Comparison of ENCODE assay signal across 19 cellular contexts in genomic region chr12:121814429-121815119, GRCh38. TPM values are rescaled to one million over a fixed set of nuclear protein-coding genes. Genes with fewer than 3 reads are reported as not detected.
DNase-seq lines count a peak whose midpoint lies in the region; ATAC-seq and TF ChIP-seq lines count a peak whose summit lies in the region.
"Had no signal": no experiment of that assay in that cellular context is flagged by ENCODE, and none has a peak within 500 bp of the region (broad histone marks: within the 10 kb centered on the region; RNA-seq: fewer than 3 reads in every experiment).

No MANE protein-coding gene starts in this region.

- intact Hi-C loops in CD4-positive, alpha-beta T cell (cut with DNase I, micrococcal nuclease): loop anchor here in 1 of 2 experiments (5.0 kb wide), 1 partner anchor 73 kb away; the partner anchor contains the start of gene PSMD9
- intact Hi-C loops in right lobe of liver (cut with DNase I): loop anchor here in 1 of 2 donors (10.0 kb wide), 1 partner anchor 80 kb away; no protein-coding TSS in a partner anchor
- intact Hi-C loops in posterior vena cava (cut with DNase I): loop anchor here in 1 of 2 donors (5.0 kb wide), 1 partner anchor 37 kb away; no protein-coding TSS in a partner anchor

- H3K27ac Mint-ChIP-seq in CD4-positive, alpha-beta T cell: no peak overlapping the region
- H3K27ac Mint-ChIP-seq in GM23338: no peak overlapping the region

- no peak overlapping the region for H2AFZ ChIP-seq in GM23338

- no peaks in the 10 kb centered on the region for H3K9me3 ChIP-seq in CD4-positive, alpha-beta T cell (ENCODE audit: control insufficient read depth, low read length)
- H3K9me3 ChIP-seq in RWPE2 (ENCODE audit: severe bottlenecking) (no peaks in the 10 kb centered on the region), right lobe of liver (no peaks in the 10 kb centered on the region)
- H3K9me3 ChIP-seq: SJCRH30 had no signal

- H3K9me2 ChIP-seq in GM23338 (ENCODE audit: insufficient read depth): no peaks in the 10 kb centered on the region

- H3K4me2 ChIP-seq in GM23338: no peak overlapping the region

- H3K4me1 Mint-ChIP-seq in CD4-positive, alpha-beta T cell (ENCODE audit: low read depth): peaks cover 43% of the 10 kb centered on the region
- peaks cover 19% of the 10 kb centered on the region for H3K4me1 Mint-ChIP-seq in GM23338

- no peaks in the 10 kb centered on the region for H3K27me3 Mint-ChIP-seq in CD4-positive, alpha-beta T cell
- peaks cover 24% of the 10 kb centered on the region for H3K27me3 Mint-ChIP-seq in GM23338 (ENCODE audit: insufficient read depth, low read depth, poor library complexity)

- peaks cover 69% of the 10 kb centered on the region for H3K36me3 ChIP-seq in RWPE2 (ENCODE audit: low read depth)
- H3K36me3 ChIP-seq in right lobe of liver: peaks cover 7 to 66% (median 38%) of the 10 kb centered on the region in 4 donors
- peaks cover 3% of the 10 kb centered on the region; the same call in 1 of the 2 replicates for H3K36me3 ChIP-seq in GM23338 (ENCODE audit: insufficient read depth)

- H3K4me1 ChIP-seq in RWPE2 (ENCODE audit: insufficient read depth, poor library complexity, severe bottlenecking): peaks cover 9% of the 10 kb centered on the region
- H3K4me1 ChIP-seq in right lobe of liver: peaks cover 0 to 33% (median 15%) of the 10 kb centered on the region in 4 donors
- H3K4me1 ChIP-seq in GM23338 (ENCODE audit: insufficient read depth): peaks cover 21% of the 10 kb centered on the region

- no peaks in the 10 kb centered on the region for H3K9me3 Mint-ChIP-seq in CD4-positive, alpha-beta T cell
- no peaks in the 10 kb centered on the region for H3K9me3 Mint-ChIP-seq in GM23338
- H3K9me3 Mint-ChIP-seq: CD14-positive monocyte had no signal

- no peak for DNase-seq in CD4-positive, alpha-beta T cell
- DNase-seq in RWPE2 (ENCODE audit: low spot score) (peak; percentile 58), right lobe of liver (peak in 2 of 3 donors; percentile 27 to 58), posterior vena cava (ENCODE audit: low spot score) (peak; percentile 81), GM23338 (ENCODE audit: low spot score) (no peak), DMS 273 treated with DMSO at 0.1 percent for 48 hours (lab: John Stamatoyannopoulos, UW) (no peak), T1000 (lab: John Stamatoyannopoulos, UW) (no peak), cerebellum (ENCODE audit: low spot score) (no peak)
- DNase-seq: KBM-7, MV-4-11, NCI-H187, NCI-H2107, NCI-H510A, NCI-H748 treated with DMSO at 0.1 percent for 48 hours, OCI-M1, SJCRH30 had no signal

- TF ChIP-seq CTCF in CD4-positive, alpha-beta T cell (IDR thresholded peaks at IDR 0.05): no peak
- TF ChIP-seq CTCF in RWPE2 (IDR thresholded peaks at IDR 0.05; ENCODE audit: poor library complexity, severe bottlenecking) (no peak), right lobe of liver (IDR thresholded peaks at IDR 0.05) (no peak), GM23338 (conservative IDR thresholded peaks at IDR 0.05; ENCODE audit: low read depth in 2 of 2) (no peak)

- POLR2A ChIA-PET in CD4-positive, alpha-beta T cell (lab: Charles Lee): interaction anchor here (1.1 to 34.6 kb wide), 2 partner anchors 9 to 26 kb away, joined by 3 to 1869 read pairs; partner anchors contain the start of genes RHOF and SETD1B

- peaks cover 80% of the 10 kb centered on the region for H3K36me3 Mint-ChIP-seq in CD4-positive, alpha-beta T cell (ENCODE audit: low read depth)
- H3K36me3 Mint-ChIP-seq in GM23338 (ENCODE audit: low read depth): peaks cover 45% of the 10 kb centered on the region

- TF ChIP-seq POLR2A in right lobe of liver (IDR thresholded peaks at IDR 0.05): no peak

- 83% methylated on average over 1 of the region's 31 CpGs for WGBS in right lobe of liver (ENCODE audit: insufficient coverage, low coverage, low lambda C conversion rate, missing lambda C conversion rate)

- H3F3A ChIP-seq in GM23338 (replicated peaks; ENCODE audit: low read depth): peaks cover 12% of the 10 kb centered on the region

- H3K27ac ChIP-seq in CD4-positive, alpha-beta T cell (ENCODE audit: low read depth, low read length): no peak overlapping the region
- H3K27ac ChIP-seq in RWPE2 (ENCODE audit: poor library complexity, severe bottlenecking): no peak overlapping the region
- H3K27ac ChIP-seq in right lobe of liver: no peak overlapping the region
- no peak overlapping the region for H3K27ac ChIP-seq in GM23338 (ENCODE audit: low read depth)
- H3K27ac ChIP-seq: SJCRH30 had no signal

- H3K4me3 Mint-ChIP-seq in CD4-positive, alpha-beta T cell: peak overlapping the region; percentile 45
- no peak overlapping the region for H3K4me3 Mint-ChIP-seq in GM23338

- H4K20me1 ChIP-seq in GM23338 (replicated peaks; ENCODE audit: insufficient read depth): peaks cover 20% of the 10 kb centered on the region; the same call in 1 of the 2 replicates

- H3K27me3 ChIP-seq in CD4-positive, alpha-beta T cell (ENCODE audit: control insufficient read depth, insufficient read depth, low read length): no peaks in the 10 kb centered on the region
- H3K27me3 ChIP-seq in RWPE2 (ENCODE audit: insufficient read depth, poor library complexity, severe bottlenecking) (no peaks in the 10 kb centered on the region), right lobe of liver (no peaks in the 10 kb centered on the region), GM23338 (ENCODE audit: insufficient read depth) (no peaks in the 10 kb centered on the region)
- H3K27me3 ChIP-seq: SJCRH30 had no signal

- H3K79me2 ChIP-seq in GM23338 (replicated peaks; ENCODE audit: insufficient read depth): peaks cover 26% of the 10 kb centered on the region

- no peak for ATAC-seq in CD4-positive, alpha-beta T cell (ENCODE audit: poor library complexity)
- ATAC-seq in RWPE2 (ENCODE audit: low read depth): no peak
- no peak for ATAC-seq in right lobe of liver
- no peak for ATAC-seq in GM23338
- ATAC-seq: HCT116 had no signal

- no peak overlapping the region for H3K4me3 ChIP-seq in RWPE2 (ENCODE audit: severe bottlenecking)
- no peak overlapping the region for H3K4me3 ChIP-seq in right lobe of liver
- no peak overlapping the region for H3K4me3 ChIP-seq in GM23338
- H3K4me3 ChIP-seq: SJCRH30 had no signal

- CTCF ChIA-PET in CD4-positive, alpha-beta T cell (lab: Charles Lee): interaction anchor here (16.5 kb wide), 1 partner anchor 19 kb away, joined by 746 read pairs; the partner anchor contains the start of gene RHOF

TF ChIP-seq in GM23338, 12 proteins besides CTCF, POLR2A, EP300 and RAD21 (continues in another document):
- TF ChIP-seq EZH2phosphoT487 (IDR thresholded peaks at IDR 0.05; ENCODE audit: unreplicated experiment): no peak

RNA-seq across cellular contexts. Expression of gene SETD1B, which starts 10.8 kb away (rescaled TPM):
- 100 to 1,000 TPM; 146 to 151 TPM for total RNA-seq in CD4-positive, alpha-beta T cell
- total RNA-seq in right lobe of liver (10 to 100 TPM in 3 of 6 experiments, 1 to 10 TPM in 3; 3.7 to 20.0 (median 9.3) TPM), posterior vena cava (10 to 100 TPM; 20.2 to 20.9 TPM), cerebellum (3.8 TPM)
- total RNA-seq in GM23338 (2014; rRNA removed; shearing (Covaris generic)): 8.7 and 8.9 TPM in 2 replicates
- polyA plus RNA-seq in GM23338 (2016; fragmentation: Nextera tagmentation; extraction: Ambion mirVana): 3.1 and 3.4 TPM in 2 replicates

RNA-seq across cellular contexts. Expression of gene RHOF, which starts 21.1 kb away (rescaled TPM):
- total RNA-seq in CD4-positive, alpha-beta T cell: 100 to 1,000 TPM; 155 to 164 TPM
- total RNA-seq in right lobe of liver (10 to 100 TPM in 2 of 6 experiments, 1 to 10 TPM in 4; 3.7 to 16.2 (median 5.0) TPM), posterior vena cava (10 to 100 TPM in 1 of 2 donors, 1 to 10 TPM in 1; 5.3 to 10.4 TPM), cerebellum (16.5 TPM)
- total RNA-seq in GM23338 (2014; rRNA removed; shearing (Covaris generic)): 31.9 and 53.4 TPM in 2 replicates
- polyA plus RNA-seq in GM23338 (2016; fragmentation: Nextera tagmentation; extraction: Ambion mirVana): 8.7 and 10.5 TPM in 2 replicates

RNA-seq across cellular contexts. Expression of gene HPD, which starts 44.1 kb away (rescaled TPM):
- total RNA-seq in CD4-positive, alpha-beta T cell: not detected
- total RNA-seq in right lobe of liver (1,000 to 10,000 TPM in 4 of 6 experiments, 100 to 1,000 TPM in 2; 649 to 1,803 (median 1,080) TPM), posterior vena cava (10 to 100 TPM in 1 of 2 donors, 1 to 10 TPM in 1; 5.6 to 17.4 TPM), cerebellum (not detected)
- not detected in 2 replicates for total RNA-seq in GM23338 (2014; rRNA removed; shearing (Covaris generic))
- polyA plus RNA-seq in GM23338 (2016; fragmentation: Nextera tagmentation; extraction: Ambion mirVana): 0.21 TPM in 1 of 2 replicates, not detected in the other
- total RNA-seq: RPMI7951, SJCRH30 had no signal

Comparison
In these comparisons a context has a peak if more than half of its experiments do, and no peak if none do; other contexts are left out.
1. DNase-seq: peak in RWPE2 (single experiment), right lobe of liver (2 of 3) and posterior vena cava (single experiment); none in CD4-positive, alpha-beta T cell (0 of 10), GM23338 (single experiment), DMS 273 treated with DMSO at 0.1 percent for 48 hours (single experiment), T1000 (single experiment) and cerebellum (single experiment).
2. RNA of gene SETD1B, which starts 10.8 kb away (total RNA-seq): 146 to 151 TPM in CD4-positive, alpha-beta T cell; 20.2 to 20.9 TPM in posterior vena cava, 3.7 to 20.0 TPM in right lobe of liver, 8.7 to 8.9 TPM in GM23338 and 3.8 TPM in cerebellum (single experiment); every median in the first group is over 4 times any median in the second.
3. RNA of gene HPD, which starts 44.1 kb away (total RNA-seq): 649 to 1,803 TPM in right lobe of liver; 5.6 to 17.4 TPM in posterior vena cava, not detected in cerebellum (single experiment), not detected in CD4-positive, alpha-beta T cell and not detected in GM23338; every median in the first group is over 10 times any median in the second.